ENCODE assay signal across 18 cellular contexts in the genomic region with DNA sequence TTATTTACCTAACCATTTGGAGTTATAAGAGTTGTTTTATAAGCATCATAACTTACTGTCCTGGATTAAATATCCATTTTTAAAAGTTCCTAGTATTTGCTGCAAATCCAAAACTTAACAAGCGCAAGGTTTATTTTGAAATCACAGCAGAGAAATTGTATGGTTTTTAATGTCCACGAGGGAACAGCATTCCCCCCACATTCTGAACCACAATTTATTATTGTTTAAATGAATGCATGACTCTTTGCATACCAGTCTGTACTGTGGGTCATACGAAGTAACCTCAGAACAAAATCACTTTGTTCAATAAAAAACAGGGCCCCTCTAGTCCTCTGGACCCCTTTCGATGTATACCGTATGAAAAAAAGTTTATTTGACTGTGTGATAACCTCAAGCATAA.
DNase-seq lines count a peak whose midpoint lies in the region; ATAC-seq, FAIRE-seq and TF ChIP-seq lines count a peak whose summit lies in the region.
"Had no signal": no experiment of that assay in that cellular context is flagged by ENCODE, and none has a peak within 500 bp of the region (broad histone marks: within the 10 kb centered on the region; RNA-seq: fewer than 3 reads in every experiment).

No MANE protein-coding gene starts in this region.

- DNase-seq in HEK293T (ENCODE audit: extremely low spot score) (no peak), iris pigment epithelial cell (ENCODE audit: low read depth) (peak; percentile 47), NCI-H526 treated with DMSO at 0.1 percent for 48 hours (lab: John Stamatoyannopoulos, UW) (no peak), frontal cortex (ENCODE audit: low spot score in 2 of 2) (no peak), testis (no peak)
- DNase-seq: BE2C; CD4-positive, alpha-beta memory T cell; COR-L47; DMS153; DMS79 treated with DMSO at 0.1 percent for 48 hours; GF-D8 had no signal

- intact Hi-C loops in testis (cut with DNase I; ENCODE audit: low total_unique reads) = no loop called here

- TF ChIP-seq CTCF in testis (IDR thresholded peaks at IDR 0.05) = no peak

- no peaks in the 10 kb centered on the region for H3K27me3 ChIP-seq in testis
- H3K27me3 ChIP-seq: BE2C had no signal

- H3K36me3 ChIP-seq in testis (ENCODE audit: low read depth, missing control alignments) = no peaks in the 10 kb centered on the region
- H3K36me3 ChIP-seq: BE2C, HAP-1 had no signal

- ATAC-seq in HG03460 (IDR thresholded peaks at IDR 0.05; ENCODE audit: unreplicated experiment) = no peak
- ATAC-seq: A549 had no signal

- WGBS in testis, 2 donors = 74 to 78% methylated on average over 5 of the region's 5 CpGs

- CTCF ChIA-PET in HEK293T (lab: Yijun Ruan, JAX) = no interaction called here

- no peak for TF ChIP-seq POLR2A in testis (IDR thresholded peaks at IDR 0.05)

- POLR2A ChIA-PET in HEK293T (lab: Yijun Ruan, JAX) = no interaction called here

- no peaks in the 10 kb centered on the region for H3K4me1 ChIP-seq in testis
- H3K4me1 ChIP-seq: A549 had no signal

- H3K4me3 ChIP-seq in testis = no peak overlapping the region
- H3K4me3 ChIP-seq: A549, HAP-1 had no signal

- H3K27ac ChIP-seq in testis = no peak overlapping the region
- H3K27ac ChIP-seq: A549, C4-2B had no signal

- FAIRE-seq in endometrium (lab: Jason Lieb, UNC) = peak; percentile 86
- no peak for FAIRE-seq in frontal cortex (lab: Jason Lieb, UNC)
- FAIRE-seq: A549, D721Med, H1 had no signal

- H3K9me3 ChIP-seq in testis = no peaks in the 10 kb centered on the region
- H3K9me3 ChIP-seq: A549, BE2C, HAP-1 had no signal

TF ChIP-seq in HEK293T, 16 proteins besides CTCF, POLR2A, EP300 and RAD21:
- TF ChIP-seq FOXK2 (IDR thresholded peaks at IDR 0.05) = no peak
- TF ChIP-seq, protein P1, sequence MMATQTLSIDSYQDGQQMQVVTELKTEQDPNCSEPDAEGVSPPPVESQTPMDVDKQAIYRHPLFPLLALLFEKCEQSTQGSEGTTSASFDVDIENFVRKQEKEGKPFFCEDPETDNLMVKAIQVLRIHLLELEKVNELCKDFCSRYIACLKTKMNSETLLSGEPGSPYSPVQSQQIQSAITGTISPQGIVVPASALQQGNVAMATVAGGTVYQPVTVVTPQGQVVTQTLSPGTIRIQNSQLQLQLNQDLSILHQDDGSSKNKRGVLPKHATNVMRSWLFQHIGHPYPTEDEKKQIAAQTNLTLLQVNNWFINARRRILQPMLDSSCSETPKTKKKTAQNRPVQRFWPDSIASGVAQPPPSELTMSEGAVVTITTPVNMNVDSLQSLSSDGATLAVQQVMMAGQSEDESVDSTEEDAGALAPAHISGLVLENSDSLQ (IDR thresholded peaks at IDR 0.05) = peak; percentile 41; the same call in 1 of the 2 replicates
